Comparison of ENCODE assay signal across 8 cellular contexts in the genomic region with DNA sequence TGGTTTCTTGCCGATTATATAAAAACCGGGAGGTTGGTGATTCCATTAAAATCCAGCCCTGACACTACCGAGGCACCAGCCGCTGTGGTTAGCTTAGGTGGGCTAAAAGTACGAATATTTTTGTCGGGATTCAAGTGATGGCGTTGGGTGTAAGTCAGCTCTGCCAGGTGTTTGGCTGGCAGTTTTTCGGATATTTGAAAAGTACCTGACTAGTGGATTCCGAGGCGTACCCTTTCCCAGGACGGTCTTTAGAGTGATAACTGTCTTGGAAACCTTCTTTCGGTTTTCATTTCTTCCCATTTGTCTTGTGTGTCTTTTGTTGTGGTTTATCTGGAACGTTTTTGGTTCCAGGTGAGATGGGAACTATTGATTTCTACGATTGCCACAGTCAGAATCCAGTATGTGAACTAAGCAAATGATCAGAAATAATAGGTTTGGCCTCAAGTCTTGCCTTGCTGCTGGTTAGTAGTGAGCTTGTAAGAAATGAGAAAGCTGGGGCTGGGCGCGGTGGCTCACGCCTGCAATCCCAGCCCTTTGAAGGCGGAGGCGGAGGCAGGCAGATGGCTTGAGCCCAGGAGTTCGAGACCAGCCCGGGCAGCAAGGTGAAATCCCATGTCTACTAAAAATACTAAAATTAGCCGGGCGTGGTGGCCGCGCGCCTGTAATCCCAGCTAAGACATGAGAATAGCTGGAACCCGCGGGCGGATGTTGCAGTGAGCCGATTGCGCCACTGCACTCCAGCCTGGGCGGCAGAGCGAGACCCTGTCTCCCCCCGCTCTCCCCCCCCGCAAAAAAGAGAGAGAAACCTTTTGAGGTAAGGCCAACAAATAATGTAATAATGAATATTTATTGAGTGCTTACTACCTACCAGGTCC. TPM values are rescaled to one million over a fixed set of nuclear protein-coding genes. Genes with fewer than 3 reads are reported as not detected.
A peak's percentile ranks its signal among the peaks of the same experiment; 100 is the strongest.
DNase-seq lines count a peak whose midpoint lies in the region; ATAC-seq, FAIRE-seq and TF ChIP-seq lines count a peak whose summit lies in the region.

No MANE protein-coding gene starts in this region.

- H2AFZ ChIP-seq in mammary epithelial cell (ENCODE audit: low read depth, low read length): peak overlapping the region; percentile 99

- no peaks in the 10 kb centered on the region for H3K27me3 ChIP-seq in mammary epithelial cell (ENCODE audit: insufficient read depth, low read length)

- CTCF ChIA-PET in mammary epithelial cell (lab: Charles Lee; ENCODE audit: low non-redundant PET): interaction anchor here (0.6 kb wide), 1 partner anchor 39 kb away, joined by 7 read pairs; no protein-coding TSS in a partner anchor

- intact Hi-C loops in mammary epithelial cell (cut with micrococcal nuclease): loop anchor here (1.0 kb wide), 2 partner anchors 39 to 51 kb away; no protein-coding TSS in a partner anchor
- intact Hi-C loops in kidney (cut with DNase I): no loop called here

- H3K9ac ChIP-seq in mammary epithelial cell (ENCODE audit: insufficient read depth, low read length) (peak overlapping the region; percentile 86), kidney (ENCODE audit: low read length in 2 of 2) (peak overlapping the region; percentile 94 to 95)

- H3K27ac ChIP-seq in mammary epithelial cell (ENCODE audit: insufficient read depth, low read depth, low read length) (peak overlapping the region; percentile 66), kidney (ENCODE audit: low read depth in 2 of 2, low read length in 2 of 2) (peak overlapping the region; percentile 93 to 97)

- no peak for ATAC-seq in GM19035 (IDR thresholded peaks at IDR 0.05; ENCODE audit: unreplicated experiment)
- no peak for ATAC-seq in HG02870 (IDR thresholded peaks at IDR 0.05; ENCODE audit: unreplicated experiment)

- WGBS in mammary epithelial cell (ENCODE audit: low coverage, missing lambda C conversion rate): 2% methylated on average over 24 of the region's 35 CpGs

- H3K4me1 ChIP-seq in mammary epithelial cell (ENCODE audit: insufficient read depth, low read length) (peaks cover 20% of the 10 kb centered on the region), kidney (ENCODE audit: control insufficient read depth in 1 of 2, insufficient read depth in 1 of 2, low read depth in 1 of 2, low read length in 2 of 2) (peaks cover 0 to 8% of the 10 kb centered on the region in 2 donors)

- peak overlapping the region; percentile 89 for H3K4me2 ChIP-seq in mammary epithelial cell (ENCODE audit: insufficient read depth, low read depth, low read length)

- H3K9me3 ChIP-seq in mammary epithelial cell (replicated peaks; ENCODE audit: insufficient read depth, low read length) (no peaks in the 10 kb centered on the region), kidney (ENCODE audit: control insufficient read depth in 1 of 2, low read length in 2 of 2) (no peaks in the 10 kb centered on the region)

- peaks cover 2% of the 10 kb centered on the region for H4K20me1 ChIP-seq in mammary epithelial cell (ENCODE audit: insufficient read depth, low read length)

- H3K79me2 ChIP-seq in mammary epithelial cell (ENCODE audit: insufficient read depth, low read length): peaks cover 61% of the 10 kb centered on the region

- FAIRE-seq in kidney (lab: Jason Lieb, UNC): no peak

- H3K36me3 ChIP-seq in mammary epithelial cell (ENCODE audit: insufficient read depth, low read length) (no peaks in the 10 kb centered on the region), kidney (ENCODE audit: control insufficient read depth in 1 of 2, insufficient read depth in 2 of 2, low read length in 2 of 2) (no peaks in the 10 kb centered on the region)

- dilution Hi-C loops in mammary epithelial cell (cut with HindIII; ENCODE audit: low sequenced_read_pairs): no loop called here

- TF ChIP-seq CTCF in mammary epithelial cell (conservative IDR thresholded peaks at IDR 0.05 in 1 of 2, IDR thresholded peaks at IDR 0.05 in 1 of 2; ENCODE audit: extremely low read depth in 1 of 2, insufficient read depth in 1 of 2, low read depth in 1 of 2, low read length in 2 of 2): no peak
- no peak for TF ChIP-seq CTCF in kidney (IDR thresholded peaks at IDR 0.05; ENCODE audit: borderline replicate concordance, extremely low read depth, insufficient read depth)

- TSS peak; percentile 78 for BruUV-seq in mammary epithelial cell (replicated peaks; lab: Mats Ljungman, UMichigan)

- in situ Hi-C loops in mammary epithelial cell (cut with MboI; ENCODE audit: low sequenced_read_pairs in 2 of 2): no loop called here

- H3K4me3 ChIP-seq in mammary epithelial cell (replicated peaks in 1 of 3; ENCODE audit: insufficient read depth in 1 of 3, low read depth in 2 of 3, low read length in 3 of 3) (peak overlapping the region; percentile 61 to 87 (median 81)), kidney (ENCODE audit: low read length in 2 of 2) (peak overlapping the region; percentile 93 to 95)

- peak; percentile 33 for DNase-seq in AG20443 (ENCODE audit: low spot score)
- peak; percentile 37 for DNase-seq in HCEC 1CT
- peak; percentile 54 for DNase-seq in SW480 (ENCODE audit: low spot score)
- peak; percentile 57 for DNase-seq in mammary epithelial cell
- DNase-seq in kidney: peak; percentile 86
- peak; percentile 22 to 42 (median 31) for DNase-seq in stimulated activated CD4-positive, alpha-beta T cell treated with anti-CD3 and anti-CD28 coated beads, Interleukin-12 subunit alpha, Interleukin-12 subunit beta, amount 100 ng/mL, for 48 hours (ENCODE audit: low read depth in 2 of 3, low spot score in 1 of 3)

RNA-seq across cellular contexts. Expression of a gene that starts 1.4 kb away (rescaled TPM):
- total RNA-seq in mammary epithelial cell (10 to 100 TPM; 49.0 to 59.6 TPM), kidney (53.7 TPM)
- polyA plus RNA-seq in mammary epithelial cell (21.9 TPM), kidney (ENCODE audit: insufficient read depth, low read depth, low replicate concordance) (11.9 TPM)
- polyA minus RNA-seq in mammary epithelial cell: 24.3 TPM

RNA-seq across cellular contexts. Expression of a gene that starts 14.4 kb away (rescaled TPM):
- total RNA-seq in mammary epithelial cell: 10 to 100 TPM; 21.0 to 32.6 TPM
- 17.7 TPM for polyA plus RNA-seq in mammary epithelial cell
- 50.3 TPM for polyA minus RNA-seq in mammary epithelial cell
- total RNA-seq in kidney: 31.5 TPM
- polyA plus RNA-seq in kidney (ENCODE audit: insufficient read depth, low read depth, low replicate concordance): 4.4 TPM

RNA-seq across cellular contexts. Expression of a gene that starts 40.0 kb away (rescaled TPM):
- total RNA-seq in mammary epithelial cell (10 to 100 TPM; 45.8 to 49.0 TPM), kidney (52.0 TPM)
- polyA plus RNA-seq in mammary epithelial cell (19.1 TPM), kidney (ENCODE audit: insufficient read depth, low read depth, low replicate concordance) (11.6 TPM)
- 123 TPM for polyA minus RNA-seq in mammary epithelial cell

Comparison
In these comparisons a context has a peak if more than half of its experiments do, and no peak if none do; other contexts are left out.
1. DNase-seq: peak in every context shown above with its lines; median percentile 86 in kidney; 57 in mammary epithelial cell; 54 in SW480; 37 in HCEC 1CT; 33 in AG20443; 31 in stimulated activated CD4-positive, alpha-beta T cell treated with anti-CD3 and anti-CD28 coated beads, Interleukin-12 subunit alpha, Interleukin-12 subunit beta, amount 100 ng/mL, for 48 hours.